Comparison of ENCODE assay signal across 17 cellular contexts in the genomic region with DNA sequence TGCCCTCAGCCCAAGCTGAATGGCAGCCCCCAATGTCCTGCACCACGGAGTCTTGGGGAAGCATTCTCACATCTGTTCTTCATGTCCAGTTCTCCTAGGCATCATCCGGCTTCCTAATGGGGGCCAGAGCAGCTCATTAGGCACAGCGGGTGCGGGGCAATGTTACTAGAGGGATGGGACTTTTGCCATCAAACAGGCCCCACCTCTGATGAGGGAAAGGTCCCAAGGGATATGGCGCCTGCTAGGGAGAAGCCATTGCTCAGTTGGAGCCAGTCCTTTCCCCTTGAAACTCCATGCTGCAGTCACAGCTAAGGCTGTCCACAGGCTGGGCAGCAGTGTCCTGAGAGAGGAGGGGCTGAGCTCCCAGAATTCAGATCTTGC.
"Had no signal": no experiment of that assay in that cellular context is flagged by ENCODE, and none has a peak within 500 bp of the region (broad histone marks: within the 10 kb centered on the region; RNA-seq: fewer than 3 reads in every experiment).

No MANE protein-coding gene starts in this region.

- ATAC-seq: activated CD4-positive, CD25-positive, alpha-beta regulatory T cell treated with anti-CD3 and anti-CD28 coated beads, Interleukin-2, amount 50 U/mL, for 24 hours; activated CD8-positive, alpha-beta memory T cell treated with anti-CD3 and anti-CD28 coated beads, Interleukin-2, amount 10 ng/mL, durations not matched to agents 7 days and 5 days; effector memory CD8-positive, alpha-beta T cell; gastrocnemius medialis; left ventricle myocardium superior had no signal

- DNase-seq: activated CD4-positive, alpha-beta T cell treated with anti-CD3 and anti-CD28 coated beads, Interleukin-2, amount 50 U/mL, for 4 hours; activated CD8-positive, alpha-beta memory T cell treated with anti-CD3 and anti-CD28 coated beads, Interleukin-2, amount 10 ng/mL, durations not matched to agents 7 days and 5 days; activated gamma-delta T cell treated with Interleukin-2 at 50 U/mL for 16 hours; activated naive CD8-positive, alpha-beta T cell treated with anti-CD3 and anti-CD28 coated beads for 36 hours; activated T-cell treated with anti-CD3 and anti-CD28 coated beads, Interleukin-2, amount 50 U/mL, for 24 hours; cerebellar nuclear complex; effector memory CD8-positive, alpha-beta T cell; gastrocnemius medialis; kidney; left ventricle myocardium superior; small intestine had no signal

- H3K36me3 Mint-ChIP-seq: activated CD8-positive, alpha-beta memory T cell treated with anti-CD3 and anti-CD28 coated beads, Interleukin-2, amount 10 ng/mL, durations not matched to agents 7 days and 5 days; activated naive CD8-positive, alpha-beta T cell treated with anti-CD3 and anti-CD28 coated beads for 36 hours had no signal

- H3K27me3 ChIP-seq: gastrocnemius medialis, right atrium auricular region, vagina had no signal

- H3K9me3 ChIP-seq: gastrocnemius medialis, neutrophil, right atrium auricular region, vagina had no signal

- H3K36me3 ChIP-seq: gastrocnemius medialis, neutrophil, right atrium auricular region, vagina had no signal

- H3K4me3 Mint-ChIP-seq: activated CD8-positive, alpha-beta memory T cell treated with anti-CD3 and anti-CD28 coated beads, Interleukin-2, amount 10 ng/mL, durations not matched to agents 7 days and 5 days; activated naive CD8-positive, alpha-beta T cell treated with anti-CD3 and anti-CD28 coated beads for 36 hours; activated T-cell treated with anti-CD3 and anti-CD28 coated beads, Interleukin-2, amount 50 U/mL, for 24 hours; dendritic cell treated with granulocyte-macrophage colony-stimulating factor and Interleukin-4, amounts not matched to agents 40 ng/mL and 50 ng/mL, for 4 days had no signal

- H3K4me3 ChIP-seq: gastrocnemius medialis, right atrium auricular region, vagina had no signal

- H3K27ac ChIP-seq: epithelial cell of prostate, gastrocnemius medialis, neutrophil, vagina had no signal

- H3K9me3 Mint-ChIP-seq: activated naive CD8-positive, alpha-beta T cell treated with anti-CD3 and anti-CD28 coated beads for 36 hours; activated T-cell treated with anti-CD3 and anti-CD28 coated beads, Interleukin-2, amount 50 U/mL, for 24 hours; dendritic cell treated with granulocyte-macrophage colony-stimulating factor and Interleukin-4, amounts not matched to agents 40 ng/mL and 50 ng/mL, for 4 days; effector memory CD8-positive, alpha-beta T cell had no signal

- H3K27ac Mint-ChIP-seq: activated CD8-positive, alpha-beta memory T cell treated with anti-CD3 and anti-CD28 coated beads, Interleukin-2, amount 10 ng/mL, durations not matched to agents 7 days and 5 days; activated naive CD8-positive, alpha-beta T cell treated with anti-CD3 and anti-CD28 coated beads for 36 hours; activated T-cell treated with anti-CD3 and anti-CD28 coated beads, Interleukin-2, amount 50 U/mL, for 24 hours; dendritic cell treated with granulocyte-macrophage colony-stimulating factor and Interleukin-4, amounts not matched to agents 40 ng/mL and 50 ng/mL, for 4 days; effector memory CD8-positive, alpha-beta T cell had no signal
